Comparison of ENCODE assay signal across 8 cellular contexts in genomic region chr3:30657914-30658313, GRCh38. TPM values are rescaled to one million over a fixed set of nuclear protein-coding genes. Genes with fewer than 3 reads are reported as not detected.
DNase-seq lines count a peak whose midpoint lies in the region; ATAC-seq and TF ChIP-seq lines count a peak whose summit lies in the region.

No MANE protein-coding gene starts in this region.

- H3K9me3 Mint-ChIP-seq in T-helper 2 cell treated with Interferon-gamma antibody and Interleukin-4, amounts not matched to agents 5 μg/mL and 100 μg/mL, for 36 hours: no peaks in the 10 kb centered on the region
- no peaks in the 10 kb centered on the region for H3K9me3 Mint-ChIP-seq in immature natural killer cell

- ATAC-seq in GM18867 (IDR thresholded peaks at IDR 0.05; ENCODE audit: unreplicated experiment) (peak; percentile 25), HG02885 (IDR thresholded peaks at IDR 0.05; ENCODE audit: poor library complexity, unreplicated experiment) (peak; percentile 21)

- H3K4me1 Mint-ChIP-seq in T-helper 2 cell treated with Interferon-gamma antibody and Interleukin-4, amounts not matched to agents 5 μg/mL and 100 μg/mL, for 36 hours (ENCODE audit: low read depth): peaks cover 85% of the 10 kb centered on the region
- H3K4me1 Mint-ChIP-seq in immature natural killer cell: peaks cover 90 to 95% of the 10 kb centered on the region in 2 donors

- TF ChIP-seq CTCF in GM13977 (IDR thresholded peaks at IDR 0.05; ENCODE audit: extremely low read depth, insufficient read depth, missing control alignments): no peak

- peak overlapping the region; percentile 74 for H3K4me3 Mint-ChIP-seq in T-helper 2 cell treated with Interferon-gamma antibody and Interleukin-4, amounts not matched to agents 5 μg/mL and 100 μg/mL, for 36 hours
- peak overlapping the region; percentile 56 to 81 (median 74) for H3K4me3 Mint-ChIP-seq in immature natural killer cell

- in situ Hi-C loops in GM13977 (cut with MboI; ENCODE audit: low pct_unique_long_range_greater_than_20kb, low sequenced_read_pairs, unreplicated experiment): no loop called here

- no peaks in the 10 kb centered on the region for H3K27me3 Mint-ChIP-seq in T-helper 2 cell treated with Interferon-gamma antibody and Interleukin-4, amounts not matched to agents 5 μg/mL and 100 μg/mL, for 36 hours (ENCODE audit: low read depth)
- peaks cover 0 to 10% (median 0%) of the 10 kb centered on the region in 3 donors for H3K27me3 Mint-ChIP-seq in immature natural killer cell (ENCODE audit: low read depth in 3 of 3)

- DNase-seq in T-helper 2 cell treated with Interferon-gamma antibody and Interleukin-4, amounts not matched to agents 5 μg/mL and 100 μg/mL, for 36 hours (ENCODE audit: low spot score): peak; percentile 49
- DNase-seq in immature natural killer cell: no peak
- DNase-seq in NCI-H1930 (lab: John Stamatoyannopoulos, UW): no peak
- no peak for DNase-seq in GM13977 (ENCODE audit: low spot score)
- DNase-seq in Ammon's horn (ENCODE audit: low spot score): no peak
- DNase-seq in COLO829 (ENCODE audit: low spot score): no peak

- peak overlapping the region; percentile 92 for H3K27ac Mint-ChIP-seq in T-helper 2 cell treated with Interferon-gamma antibody and Interleukin-4, amounts not matched to agents 5 μg/mL and 100 μg/mL, for 36 hours
- peak overlapping the region; percentile 91 to 99 (median 95) for H3K27ac Mint-ChIP-seq in immature natural killer cell

- peaks cover 73% of the 10 kb centered on the region for H3K36me3 Mint-ChIP-seq in T-helper 2 cell treated with Interferon-gamma antibody and Interleukin-4, amounts not matched to agents 5 μg/mL and 100 μg/mL, for 36 hours (ENCODE audit: low read depth)
- peaks cover 15 to 52% (median 22%) of the 10 kb centered on the region in 3 donors for H3K36me3 Mint-ChIP-seq in immature natural killer cell

RNA-seq across cellular contexts. Expression of gene TGFBR2, which starts 51.5 kb away (rescaled TPM):
- polyA plus RNA-seq in immature natural killer cell: 100 to 1,000 TPM in 1 of 3 donors, 10 to 100 TPM in 2; 36.8 to 101 (median 43.6) TPM
